12 cellular contexts compared by ENCODE assay signal in the genomic region with DNA sequence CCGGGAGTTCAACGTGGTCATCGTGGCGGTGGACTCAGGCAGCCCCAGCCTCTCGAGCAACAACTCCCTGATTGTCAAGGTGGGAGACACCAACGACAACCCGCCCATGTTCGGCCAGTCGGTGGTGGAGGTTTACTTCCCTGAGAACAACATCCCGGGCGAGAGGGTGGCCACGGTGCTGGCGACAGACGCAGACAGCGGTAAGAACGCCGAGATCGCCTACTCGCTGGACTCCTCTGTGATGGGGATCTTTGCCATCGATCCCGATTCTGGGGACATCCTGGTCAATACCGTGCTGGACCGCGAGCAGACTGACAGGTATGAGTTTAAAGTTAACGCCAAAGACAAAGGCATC. TPM values are rescaled to one million over a fixed set of nuclear protein-coding genes. Genes with fewer than 3 reads are reported as not detected.
DNase-seq lines count a peak whose midpoint lies in the region; ATAC-seq, FAIRE-seq and TF ChIP-seq lines count a peak whose summit lies in the region.
"Had no signal": no experiment of that assay in that cellular context is flagged by ENCODE, and none has a peak within 500 bp of the region (broad histone marks: within the 10 kb centered on the region; RNA-seq: fewer than 3 reads in every experiment).

No MANE protein-coding gene starts in this region.

- no peak overlapping the region for H4K5ac ChIP-seq in H1 (ENCODE audit: insufficient read length, low read depth, low read length)

- no peak overlapping the region; the same call in 1 of the 2 replicates for H2BK20ac ChIP-seq in H1 (ENCODE audit: low read length)

- TF ChIP-seq POLR2A in H1 (IDR thresholded peaks at IDR 0.05; ENCODE audit: control extremely low read depth in 1 of 2, low read depth in 2 of 2, low read length in 2 of 2) (no peak), thyroid gland (IDR thresholded peaks at IDR 0.05) (no peak)

- H3K27me3 Mint-ChIP-seq in activated CD4-positive, alpha-beta memory T cell treated with anti-CD3 and anti-CD28 coated beads, Interleukin-2, amount 10 ng/mL, durations not matched to agents 7 days and 5 days: peaks cover 50% of the 10 kb centered on the region
- H3K27me3 Mint-ChIP-seq in activated CD4-positive, alpha-beta memory T cell treated with anti-CD3 and anti-CD28 coated beads for 36 hours: peaks cover 51% of the 10 kb centered on the region
- H3K27me3 Mint-ChIP-seq in mesothelial cell of epicardium (ENCODE audit: low read depth): no peaks in the 10 kb centered on the region

- peaks cover 46% of the 10 kb centered on the region for H3K23me2 ChIP-seq in H1 (ENCODE audit: low read depth, low read length)

- ATAC-seq in GM18502 (IDR thresholded peaks at IDR 0.05; ENCODE audit: poor library complexity, unreplicated experiment): no peak
- ATAC-seq: A549; stimulated activated naive CD8-positive, alpha-beta T cell treated with anti-CD3 and anti-CD28 coated beads, Interleukin-15, amount 100 ng/mL, for 72 hours had no signal

- H2BK12ac ChIP-seq in H1 (ENCODE audit: low read depth, low read length): peak overlapping the region; percentile 85; the same call in 1 of the 2 replicates

- peak overlapping the region; percentile 63 to 86 (median 76) for H3K4me3 ChIP-seq in H1 (ENCODE audit: extremely low read depth in 1 of 4, insufficient read depth in 2 of 4, low read depth in 3 of 4, low read length in 4 of 4)
- H3K4me3 ChIP-seq in thyroid gland (replicated peaks in 1 of 3): peak overlapping the region in 2 of 3 donors; percentile 23 to 45
- H3K4me3 ChIP-seq: A549, SJSA1 had no signal

- H3K79me1 ChIP-seq in H1 (ENCODE audit: low read depth, low read length): peaks cover 2% of the 10 kb centered on the region; the same call in 1 of the 2 replicates

- no peak overlapping the region for H3K9ac ChIP-seq in H1 (replicated peaks in 1 of 4; ENCODE audit: extremely low read depth in 1 of 4, low read depth in 3 of 4, low read length in 3 of 4)

- 0 out of 2 replicates have a peak overlapping the region, but pooled peaks have one; percentile 30 for H2BK5ac ChIP-seq in H1 (ENCODE audit: low read depth, low read length)

- peak overlapping the region; percentile 6 for H3K27ac Mint-ChIP-seq in activated CD4-positive, alpha-beta memory T cell treated with anti-CD3 and anti-CD28 coated beads, Interleukin-2, amount 10 ng/mL, durations not matched to agents 7 days and 5 days
- H3K27ac Mint-ChIP-seq in activated CD4-positive, alpha-beta memory T cell treated with anti-CD3 and anti-CD28 coated beads for 36 hours: no peak overlapping the region
- H3K27ac Mint-ChIP-seq in mesothelial cell of epicardium: peak overlapping the region; percentile 51

- intact Hi-C loops in activated CD4-positive, alpha-beta memory T cell treated with anti-CD3 and anti-CD28 coated beads for 36 hours (cut with micrococcal nuclease): no loop called here
- intact Hi-C loops in thyroid gland (cut with DNase I): loop anchor here (10.0 kb wide), 1 partner anchor 52 kb away; no protein-coding TSS in a partner anchor

- no peak overlapping the region for H2BK120ac ChIP-seq in H1 (replicated peaks; ENCODE audit: low read depth, low read length)

- peaks cover 0 to 18% of the 10 kb centered on the region in 2 experiments for H4K20me1 ChIP-seq in H1 (replicated peaks in 1 of 2; ENCODE audit: control insufficient read depth in 1 of 2, insufficient read depth in 2 of 2, low read length in 2 of 2)

- peaks cover 17 to 49% (median 41%) of the 10 kb centered on the region in 4 experiments for H3K27me3 ChIP-seq in H1 (replicated peaks in 1 of 4; ENCODE audit: control insufficient read depth in 3 of 4, extremely low read depth in 1 of 4, insufficient read depth in 3 of 4, low read length in 3 of 4)
- H3K27me3 ChIP-seq in thyroid gland: no peaks in the 10 kb centered on the region

- no peak overlapping the region for H3K14ac ChIP-seq in H1 (ENCODE audit: insufficient read length)

- POLR2A ChIA-PET in activated CD4-positive, alpha-beta memory T cell treated with anti-CD3 and anti-CD28 coated beads, Interleukin-2, amount 10 ng/mL, durations not matched to agents 7 days and 5 days (lab: Charles Lee): no interaction called here
- POLR2A ChIA-PET in activated CD4-positive, alpha-beta memory T cell treated with anti-CD3 and anti-CD28 coated beads for 36 hours (lab: Charles Lee): no interaction called here
- POLR2A ChIA-PET in H1 (lab: Charles Lee; ENCODE audit: partially characterized antibody): no interaction called here

- H3K36me3 ChIP-seq in H1 (ENCODE audit: control insufficient read depth in 2 of 4, insufficient read depth in 4 of 4, low read length in 3 of 4): no peaks in the 10 kb centered on the region
- H3K36me3 ChIP-seq in thyroid gland: no peaks in the 10 kb centered on the region
- H3K36me3 ChIP-seq: SJSA1 had no signal

- peak overlapping the region; percentile 63 for H3K18ac ChIP-seq in H1 (ENCODE audit: extremely low read depth, low read length)

- TF ChIP-seq CTCF in H1 (IDR thresholded peaks at IDR 0.05; ENCODE audit: control extremely low read depth in 1 of 3, insufficient read depth in 1 of 3, low read depth in 1 of 3, low read length in 3 of 3) (no peak), mesothelial cell of epicardium (IDR thresholded peaks at IDR 0.05; ENCODE audit: unreplicated experiment) (no peak), thyroid gland (IDR thresholded peaks at IDR 0.05) (no peak)

- peaks cover 2% of the 10 kb centered on the region for H3K9me3 Mint-ChIP-seq in activated CD4-positive, alpha-beta memory T cell treated with anti-CD3 and anti-CD28 coated beads, Interleukin-2, amount 10 ng/mL, durations not matched to agents 7 days and 5 days
- H3K9me3 Mint-ChIP-seq in activated CD4-positive, alpha-beta memory T cell treated with anti-CD3 and anti-CD28 coated beads for 36 hours: no peaks in the 10 kb centered on the region
- H3K9me3 Mint-ChIP-seq in mesothelial cell of epicardium: no peaks in the 10 kb centered on the region
- H3K9me3 Mint-ChIP-seq: stimulated activated naive CD8-positive, alpha-beta T cell treated with anti-CD3 and anti-CD28 coated beads, Interleukin-15, amount 100 ng/mL, for 72 hours had no signal

- TF ChIP-seq RAD21 in H1 (IDR thresholded peaks at IDR 0.05 in 1 of 2, conservative IDR thresholded peaks at IDR 0.05 in 1 of 2; ENCODE audit: low read depth in 2 of 2, low read length in 2 of 2): no peak

- peaks cover 12% of the 10 kb centered on the region for H3K36me3 Mint-ChIP-seq in activated CD4-positive, alpha-beta memory T cell treated with anti-CD3 and anti-CD28 coated beads, Interleukin-2, amount 10 ng/mL, durations not matched to agents 7 days and 5 days (ENCODE audit: low read depth)
- peaks cover 12% of the 10 kb centered on the region for H3K36me3 Mint-ChIP-seq in activated CD4-positive, alpha-beta memory T cell treated with anti-CD3 and anti-CD28 coated beads for 36 hours
- no peaks in the 10 kb centered on the region for H3K36me3 Mint-ChIP-seq in mesothelial cell of epicardium

- no peak overlapping the region for H3K56ac ChIP-seq in H1 (replicated peaks; ENCODE audit: insufficient read length, low read depth, low read length)

- no peak for DNase-seq in activated CD4-positive, alpha-beta memory T cell treated with anti-CD3 and anti-CD28 coated beads, Interleukin-2, amount 10 ng/mL, durations not matched to agents 7 days and 5 days
- DNase-seq in activated CD4-positive, alpha-beta memory T cell treated with anti-CD3 and anti-CD28 coated beads for 36 hours: no peak
- DNase-seq in H1 (ENCODE audit: low read depth in 1 of 2, low spot score in 2 of 2) (peak in 1 of 2 experiments; percentile 53), mesothelial cell of epicardium (ENCODE audit: low spot score in 2 of 2, unreplicated experiment in 2 of 2) (no peak), thyroid gland (peak; percentile 25 to 32), superior temporal gyrus (ENCODE audit: extremely low spot score) (no peak), hepatic stellate cell (ENCODE audit: low spot score) (no peak)
- DNase-seq: NCI-H2107; stimulated activated naive CD8-positive, alpha-beta T cell treated with anti-CD3 and anti-CD28 coated beads, Interleukin-15, amount 100 ng/mL, for 72 hours had no signal

- H3K27ac ChIP-seq in H1 (ENCODE audit: low read depth, low read length): no peak overlapping the region
- no peak overlapping the region for H3K27ac ChIP-seq in thyroid gland
- H3K27ac ChIP-seq: A549, SJSA1 had no signal

- H2AFZ ChIP-seq in H1 (ENCODE audit: low read length): peak overlapping the region; percentile 84

- peaks cover 0 to 20% (median 13%) of the 10 kb centered on the region in 4 experiments; a peak in 6 of 7 replicates for H3K4me1 ChIP-seq in H1 (replicated peaks in 1 of 4; ENCODE audit: control insufficient read depth in 3 of 4, insufficient read depth in 4 of 4, low read length in 3 of 4)
- H3K4me1 ChIP-seq in thyroid gland: peaks cover 10 to 18% of the 10 kb centered on the region in 2 donors
- H3K4me1 ChIP-seq: SJSA1 had no signal

- H3K4me1 Mint-ChIP-seq in activated CD4-positive, alpha-beta memory T cell treated with anti-CD3 and anti-CD28 coated beads, Interleukin-2, amount 10 ng/mL, durations not matched to agents 7 days and 5 days: peaks cover 16% of the 10 kb centered on the region
- H3K4me1 Mint-ChIP-seq in activated CD4-positive, alpha-beta memory T cell treated with anti-CD3 and anti-CD28 coated beads for 36 hours (ENCODE audit: low read depth): peaks cover 18% of the 10 kb centered on the region
- H3K4me1 Mint-ChIP-seq in mesothelial cell of epicardium: peaks cover 57% of the 10 kb centered on the region

- H2AK5ac ChIP-seq in H1 (ENCODE audit: low read depth, low read length): no peak overlapping the region

- CTCF ChIA-PET in activated CD4-positive, alpha-beta memory T cell treated with anti-CD3 and anti-CD28 coated beads, Interleukin-2, amount 10 ng/mL, durations not matched to agents 7 days and 5 days (lab: Charles Lee): no interaction called here
- CTCF ChIA-PET in activated CD4-positive, alpha-beta memory T cell treated with anti-CD3 and anti-CD28 coated beads for 36 hours (lab: Charles Lee): interaction anchor here (1.0 kb wide), 1 partner anchor 9 kb away, joined by 3 read pairs; no protein-coding TSS in a partner anchor
- CTCF ChIA-PET in H1 (lab: Charles Lee; ENCODE audit: partially characterized antibody): interaction anchor here (1.4 to 1.5 kb wide), 2 partner anchors 14 to 303 kb away, joined by 3 to 5 read pairs; no protein-coding TSS in a partner anchor

- H3K23ac ChIP-seq in H1 (ENCODE audit: insufficient read length): peak overlapping the region; percentile 12

- no peaks in the 10 kb centered on the region; a peak in 1 of 4 replicates for H3K9me3 ChIP-seq in H1 (ENCODE audit: insufficient read depth in 2 of 2, low read depth in 1 of 2, low read length in 1 of 2)
- H3K9me3 ChIP-seq in thyroid gland: no peaks in the 10 kb centered on the region
- H3K9me3 ChIP-seq: A549, SJSA1 had no signal

- H3K4me2 ChIP-seq in H1 (ENCODE audit: insufficient read depth in 1 of 2, low read depth in 2 of 2, low read length in 2 of 2): peak overlapping the region; percentile 89 to 100
- H3K4me2 ChIP-seq: A549 had no signal

- H4K91ac ChIP-seq in H1 (replicated peaks; ENCODE audit: insufficient read length, low read length): no peak overlapping the region

- 9% methylated on average over 25 of the region's 25 CpGs; no CpG with 5 or more reads in 1 of the 2 experiments for WGBS in H1 (ENCODE audit: extremely low coverage in 1 of 2, insufficient coverage in 1 of 2, insufficient read length in 1 of 2, insufficient replicate concordance in 2 of 2, low coverage in 1 of 2, low lambda C conversion rate in 2 of 2, missing lambda C conversion rate in 1 of 2), 2 experiments
- 12 to 27% methylated on average over 19 to 25 of the region's 25 CpGs for WGBS in thyroid gland, 2 donors

- peak overlapping the region; percentile 92 for H4K8ac ChIP-seq in H1 (ENCODE audit: extremely low read depth, insufficient read depth, low read length)

- TF ChIP-seq EP300 in H1 (IDR thresholded peaks at IDR 0.05; ENCODE audit: borderline replicate concordance in 1 of 2, low read depth in 2 of 2, low read length in 2 of 2): no peak

- H2BK15ac ChIP-seq in H1 (ENCODE audit: low read length): peak overlapping the region; percentile 97; the same call in 1 of the 2 replicates

- H3K4me3 Mint-ChIP-seq in activated CD4-positive, alpha-beta memory T cell treated with anti-CD3 and anti-CD28 coated beads, Interleukin-2, amount 10 ng/mL, durations not matched to agents 7 days and 5 days: no peak overlapping the region
- H3K4me3 Mint-ChIP-seq in activated CD4-positive, alpha-beta memory T cell treated with anti-CD3 and anti-CD28 coated beads for 36 hours: no peak overlapping the region
- peak overlapping the region; percentile 75 for H3K4me3 Mint-ChIP-seq in mesothelial cell of epicardium

- no peak overlapping the region for H3K4ac ChIP-seq in H1 (replicated peaks; ENCODE audit: insufficient read length, low read depth, low read length)

- FAIRE-seq in H1 (lab: Jason Lieb, UNC): no peak
- FAIRE-seq: A549 had no signal

- H3K79me2 ChIP-seq in H1 (ENCODE audit: control insufficient read depth in 1 of 2, insufficient read depth in 2 of 2, low read length in 2 of 2): no peaks in the 10 kb centered on the region; a peak in 1 of 4 replicates

RNA-seq across cellular contexts. Expression of gene PCDH7, which starts 2.7 kb away (rescaled TPM):
- total RNA-seq in activated CD4-positive, alpha-beta memory T cell treated with anti-CD3 and anti-CD28 coated beads, Interleukin-2, amount 10 ng/mL, durations not matched to agents 7 days and 5 days: not detected
- not detected for total RNA-seq in activated CD4-positive, alpha-beta memory T cell treated with anti-CD3 and anti-CD28 coated beads for 36 hours
- 6.1 and 6.7 TPM in 2 replicates for total RNA-seq in H1 (2021; fragmentation: NEBNext Ultra II Directional; extraction: Animal tissue kit (Norgen Biotek cat#: 25700))
- polyA plus RNA-seq in H1 (2011; rRNA removed): 3.1 and 4.1 TPM in 2 replicates
- polyA plus RNA-seq in H1 (2011; cell fraction: cytosol; rRNA removed): 3.4 TPM
- 9.0 TPM for polyA plus RNA-seq in H1 (2011; cell fraction: nucleus; rRNA removed)
- polyA plus RNA-seq in H1 (2012, experiment 1 of 2): 2.4 to 3.2 TPM (median 3.0 TPM) in 4 replicates
- polyA plus RNA-seq in H1 (2012, experiment 2 of 2): 0.50 TPM
- polyA plus RNA-seq in H1 (2013, experiment 1 of 2): 2.4 TPM
- 2.2 TPM for polyA plus RNA-seq in H1 (2013, experiment 2 of 2)
- polyA minus RNA-seq in H1 (2011; rRNA and poly(A)+ RNA removed): 19.4 and 22.9 TPM in 2 replicates
- 9.8 TPM for polyA minus RNA-seq in H1 (2011; cell fraction: cytosol; rRNA and poly(A)+ RNA removed)
- polyA minus RNA-seq in H1 (2011; cell fraction: nucleus; rRNA and poly(A)+ RNA removed): 48.0 TPM
- total RNA-seq in mesothelial cell of epicardium (74.3 to 78.8 TPM (median 76.7 TPM) in 3 replicates), thyroid gland (10 to 100 TPM; 12.6 to 55.0 (median 40.0) TPM)

Comparison
In these comparisons a context has a peak if more than half of its experiments do, and no peak if none do; other contexts are left out.
1. DNase-seq: peak in thyroid gland (2 of 2); none in activated CD4-positive, alpha-beta memory T cell treated with anti-CD3 and anti-CD28 coated beads, Interleukin-2, amount 10 ng/mL, durations not matched to agents 7 days and 5 days (single experiment), activated CD4-positive, alpha-beta memory T cell treated with anti-CD3 and anti-CD28 coated beads for 36 hours (single experiment), mesothelial cell of epicardium (0 of 2), superior temporal gyrus (single experiment) and hepatic stellate cell (single experiment).